ENCODE assay signal across 15 cellular contexts in the genomic region with DNA sequence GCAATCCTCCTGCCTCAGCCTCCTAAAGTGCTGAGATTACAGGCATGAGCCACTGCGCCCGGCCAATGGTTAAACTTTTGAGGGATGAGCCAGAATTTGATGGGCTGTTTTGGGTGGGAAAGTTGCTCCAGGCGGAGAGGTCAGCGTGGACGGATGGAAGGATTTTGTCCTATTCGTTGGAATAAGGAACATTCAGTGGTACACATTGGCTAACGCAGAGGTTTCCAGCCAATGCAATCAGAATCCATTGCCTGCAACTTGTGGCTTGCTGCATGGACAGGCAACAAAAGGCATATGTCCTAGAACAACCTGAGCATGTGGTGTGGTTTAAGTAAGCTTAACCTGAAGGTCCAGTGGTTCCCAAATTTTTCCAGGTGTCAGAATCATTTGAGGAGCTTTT. TPM values are rescaled to one million over a fixed set of nuclear protein-coding genes. Genes with fewer than 3 reads are reported as not detected.
DNase-seq lines count a peak whose midpoint lies in the region; ATAC-seq and TF ChIP-seq lines count a peak whose summit lies in the region.
"Had no signal": no experiment of that assay in that cellular context is flagged by ENCODE, and none has a peak within 500 bp of the region (broad histone marks: within the 10 kb centered on the region; RNA-seq: fewer than 3 reads in every experiment).

No MANE protein-coding gene starts in this region.

- no peak for DNase-seq in activated CD4-positive, alpha-beta T cell treated with anti-CD3 and anti-CD28 coated beads, Interleukin-2, amount 10 ng/mL, durations not matched to agents 7 days and 5 days
- no peak for DNase-seq in activated CD4-positive, alpha-beta T cell treated with anti-CD3 and anti-CD28 coated beads for 4 hours
- DNase-seq in central memory CD8-positive, alpha-beta T cell (ENCODE audit: low spot score in 2 of 2): no peak
- no peak for DNase-seq in NCI-H774 (lab: John Stamatoyannopoulos, UW)
- DNase-seq: NCI-H1436, tibial artery had no signal

- H3K4me1 Mint-ChIP-seq in activated CD4-positive, alpha-beta T cell treated with anti-CD3 and anti-CD28 coated beads, Interleukin-2, amount 10 ng/mL, durations not matched to agents 7 days and 5 days: peaks cover 86% of the 10 kb centered on the region
- H3K4me1 Mint-ChIP-seq in IgD-negative memory B cell: peaks cover 35 to 47% (median 36%) of the 10 kb centered on the region in 3 donors
- H3K4me1 Mint-ChIP-seq in central memory CD8-positive, alpha-beta T cell: peaks cover 74% of the 10 kb centered on the region

- no peak for TF ChIP-seq CTCF in neutrophil (IDR thresholded peaks at IDR 0.05)

- H3K27me3 ChIP-seq in neutrophil: no peaks in the 10 kb centered on the region
- H3K27me3 ChIP-seq: adrenal gland, tibial artery had no signal

- H3K27me3 Mint-ChIP-seq in activated CD4-positive, alpha-beta T cell treated with anti-CD3 and anti-CD28 coated beads, Interleukin-2, amount 10 ng/mL, durations not matched to agents 7 days and 5 days: peaks cover 2% of the 10 kb centered on the region
- H3K27me3 Mint-ChIP-seq in IgD-negative memory B cell: no peaks in the 10 kb centered on the region
- no peaks in the 10 kb centered on the region for H3K27me3 Mint-ChIP-seq in central memory CD8-positive, alpha-beta T cell

- H3K4me3 ChIP-seq in neutrophil (ENCODE audit: low read depth in 1 of 2, low read length in 1 of 2): peak overlapping the region in 1 of 2 experiments; percentile 18
- H3K4me3 ChIP-seq: A549, adrenal gland, K562, tibial artery had no signal

- H3K9me3 Mint-ChIP-seq in activated CD4-positive, alpha-beta T cell treated with anti-CD3 and anti-CD28 coated beads, Interleukin-2, amount 10 ng/mL, durations not matched to agents 7 days and 5 days: no peaks in the 10 kb centered on the region
- no peaks in the 10 kb centered on the region for H3K9me3 Mint-ChIP-seq in IgD-negative memory B cell
- peaks cover 6% of the 10 kb centered on the region for H3K9me3 Mint-ChIP-seq in central memory CD8-positive, alpha-beta T cell

- H3K4me3 Mint-ChIP-seq in activated CD4-positive, alpha-beta T cell treated with anti-CD3 and anti-CD28 coated beads, Interleukin-2, amount 10 ng/mL, durations not matched to agents 7 days and 5 days: peak overlapping the region; percentile 36
- peak overlapping the region in 2 of 4 donors; percentile 74 to 82 for H3K4me3 Mint-ChIP-seq in IgD-negative memory B cell
- H3K4me3 Mint-ChIP-seq in central memory CD8-positive, alpha-beta T cell: peak overlapping the region; percentile 83

- H3K27ac ChIP-seq in neutrophil: peak overlapping the region; percentile 88
- H3K27ac ChIP-seq: A549, tibial artery had no signal

- CTCF ChIA-PET in activated CD4-positive, alpha-beta T cell treated with anti-CD3 and anti-CD28 coated beads, Interleukin-2, amount 10 ng/mL, durations not matched to agents 7 days and 5 days (lab: Charles Lee): interaction anchor here (0.8 to 2.4 kb wide), 3 partner anchors 9 to 12 kb away, joined by 3 to 9 read pairs (median 3); no protein-coding TSS in a partner anchor

- H3K27ac Mint-ChIP-seq in activated CD4-positive, alpha-beta T cell treated with anti-CD3 and anti-CD28 coated beads, Interleukin-2, amount 10 ng/mL, durations not matched to agents 7 days and 5 days: peak overlapping the region; percentile 98
- H3K27ac Mint-ChIP-seq in IgD-negative memory B cell: peak overlapping the region; percentile 63 to 95 (median 90)
- H3K27ac Mint-ChIP-seq in central memory CD8-positive, alpha-beta T cell (ENCODE audit: low read depth): peak overlapping the region; percentile 99

- POLR2A ChIA-PET in activated CD4-positive, alpha-beta T cell treated with anti-CD3 and anti-CD28 coated beads, Interleukin-2, amount 10 ng/mL, durations not matched to agents 7 days and 5 days (lab: Charles Lee): interaction anchor here (0.6 kb wide), 1 partner anchor 13 kb away, joined by 3 read pairs; no protein-coding TSS in a partner anchor

- ATAC-seq in central memory CD8-positive, alpha-beta T cell (replicated peaks; ENCODE audit: extremely low read depth, poor library complexity, severe bottlenecking): no peak
- ATAC-seq in GM18858 (IDR thresholded peaks at IDR 0.05; ENCODE audit: unreplicated experiment): no peak
- no peak for ATAC-seq in HG03108 (IDR thresholded peaks at IDR 0.05; ENCODE audit: unreplicated experiment)
- ATAC-seq: A549, K562 had no signal

- H3K9me3 ChIP-seq in neutrophil: no peaks in the 10 kb centered on the region
- H3K9me3 ChIP-seq: A549, adrenal gland, tibial artery had no signal

- peaks cover 75 to 92% of the 10 kb centered on the region in 2 experiments for H3K4me1 ChIP-seq in neutrophil (ENCODE audit: control insufficient read depth in 1 of 2, insufficient read depth in 1 of 2, low read depth in 1 of 2, low read length in 1 of 2)

- H3K36me3 Mint-ChIP-seq in activated CD4-positive, alpha-beta T cell treated with anti-CD3 and anti-CD28 coated beads, Interleukin-2, amount 10 ng/mL, durations not matched to agents 7 days and 5 days (ENCODE audit: low read depth): peaks cover 37% of the 10 kb centered on the region
- no peaks in the 10 kb centered on the region for H3K36me3 Mint-ChIP-seq in IgD-negative memory B cell
- H3K36me3 Mint-ChIP-seq in central memory CD8-positive, alpha-beta T cell (ENCODE audit: insufficient read depth): peaks cover 45% of the 10 kb centered on the region

- H3K36me3 ChIP-seq in neutrophil: no peaks in the 10 kb centered on the region
- H3K36me3 ChIP-seq: adrenal gland, tibial artery had no signal

RNA-seq across cellular contexts. Expression of a gene that starts 35.5 kb away (rescaled TPM):
- total RNA-seq in activated CD4-positive, alpha-beta T cell treated with anti-CD3 and anti-CD28 coated beads, Interleukin-2, amount 10 ng/mL, durations not matched to agents 7 days and 5 days: under 1 TPM in 1 of 2 experiments, not detected in 1; 0.10 TPM
- polyA plus RNA-seq in IgD-negative memory B cell: not detected
- total RNA-seq: K562, lung microvascular endothelial cell, NCI-H460 had no signal
- polyA plus RNA-seq: A549, K562 had no signal
